ENCODE assay signal across 22 cellular contexts in the genomic region with DNA sequence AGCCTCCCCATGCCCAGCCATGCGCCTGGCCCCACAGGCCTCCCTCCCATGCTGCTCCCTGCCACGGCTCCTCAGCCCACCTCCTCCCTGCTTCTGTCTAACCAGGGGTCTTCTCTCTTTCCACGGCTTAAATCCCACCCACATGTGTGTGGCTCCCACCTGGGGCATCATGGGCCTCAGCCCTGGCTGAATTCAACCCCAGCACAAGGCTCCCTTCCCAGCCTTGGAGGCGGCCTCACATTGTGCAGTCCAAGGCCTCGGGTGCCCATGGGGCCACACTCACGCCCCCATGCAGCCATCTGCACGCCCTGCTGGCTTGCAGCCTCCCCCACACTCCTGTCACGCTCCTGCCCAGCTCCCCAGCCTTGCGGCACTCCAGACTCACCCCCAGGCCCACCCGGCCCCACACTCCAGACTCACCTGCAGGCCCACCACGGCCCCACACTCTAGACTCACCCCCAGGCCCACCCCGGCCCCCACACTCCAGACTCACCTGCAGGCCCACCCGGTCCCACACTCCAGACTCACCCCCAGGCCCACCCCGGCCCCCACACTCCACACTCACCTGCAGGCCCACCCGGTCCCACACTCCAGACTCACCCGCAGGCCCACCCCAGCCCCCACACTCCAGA.
"Had no signal": no experiment of that assay in that cellular context is flagged by ENCODE, and none has a peak within 500 bp of the region (broad histone marks: within the 10 kb centered on the region; RNA-seq: fewer than 3 reads in every experiment).

No MANE protein-coding gene starts in this region.

- H3K9me3 Mint-ChIP-seq: activated CD4-positive, alpha-beta memory T cell treated with anti-CD3 and anti-CD28 coated beads, Interleukin-2, amount 10 ng/mL, durations not matched to agents 7 days and 5 days; activated naive CD4-positive, alpha-beta T cell treated with anti-CD3 and anti-CD28 coated beads for 36 hours; activated T-helper 2 cell treated with anti-CD3 and anti-CD28 coated beads, Interferon-gamma antibody, Interleukin-2, Interleukin-4, amounts not matched to agents 10 μg/mL and 5 μg/mL and 100 μg/mL, durations not matched to agents 14 hours and 24 hours and 36 hours; dendritic cell treated with granulocyte-macrophage colony-stimulating factor and Interleukin-4, amounts not matched to agents 40 ng/mL and 50 ng/mL, for 4 days; naive thymus-derived CD8-positive, alpha-beta T cell; stimulated activated naive B cell treated with anti-CD40 and anti-IgM and Interleukin-4, amounts not matched to agents 10 μg/mL and 1 μg/mL and 100 μg/mL, for 72 hours had no signal

- FAIRE-seq: astrocyte had no signal

- H3K4me3 ChIP-seq: adrenal gland, breast epithelium, gastrocnemius medialis, spleen, thyroid gland had no signal

- H3K4me3 Mint-ChIP-seq: activated CD4-positive, alpha-beta memory T cell treated with anti-CD3 and anti-CD28 coated beads, Interleukin-2, amount 10 ng/mL, durations not matched to agents 7 days and 5 days; activated CD8-positive, alpha-beta memory T cell treated with anti-CD3 and anti-CD28 coated beads, Interleukin-2, amount 10 ng/mL, durations not matched to agents 7 days and 5 days; activated naive CD4-positive, alpha-beta T cell treated with anti-CD3 and anti-CD28 coated beads for 36 hours; dendritic cell treated with granulocyte-macrophage colony-stimulating factor and Interleukin-4, amounts not matched to agents 40 ng/mL and 50 ng/mL, for 4 days; stimulated activated naive B cell treated with anti-CD40 and anti-IgM and Interleukin-4, amounts not matched to agents 10 μg/mL and 1 μg/mL and 100 μg/mL, for 72 hours had no signal

- H3K4me1 ChIP-seq: adrenal gland, breast epithelium, parathyroid adenoma, thyroid gland had no signal

- H3K27me3 Mint-ChIP-seq: activated CD4-positive, alpha-beta memory T cell treated with anti-CD3 and anti-CD28 coated beads, Interleukin-2, amount 10 ng/mL, durations not matched to agents 7 days and 5 days; activated CD8-positive, alpha-beta memory T cell treated with anti-CD3 and anti-CD28 coated beads, Interleukin-2, amount 10 ng/mL, durations not matched to agents 7 days and 5 days; dendritic cell treated with granulocyte-macrophage colony-stimulating factor and Interleukin-4, amounts not matched to agents 40 ng/mL and 50 ng/mL, for 4 days; naive thymus-derived CD8-positive, alpha-beta T cell; stimulated activated naive B cell treated with anti-CD40 and anti-IgM and Interleukin-4, amounts not matched to agents 10 μg/mL and 1 μg/mL and 100 μg/mL, for 72 hours had no signal

- DNase-seq: activated CD4-positive, alpha-beta memory T cell treated with anti-CD3 and anti-CD28 coated beads, Interleukin-2, amount 10 ng/mL, durations not matched to agents 7 days and 5 days; activated CD8-positive, alpha-beta memory T cell treated with anti-CD3 and anti-CD28 coated beads, Interleukin-2, amount 10 ng/mL, durations not matched to agents 7 days and 5 days; adrenal gland; cerebellar nuclear complex; effector CD8-positive, alpha-beta T cell; gastrocnemius medialis; head of caudate nucleus; mesendoderm; spleen; stimulated activated CD4-positive, alpha-beta T cell treated with anti-CD3 and anti-CD28 coated beads, Interleukin-4, amount 100 ng/mL, for 4 hours; stimulated activated naive B cell treated with anti-CD40 and anti-IgM and Interleukin-4, amounts not matched to agents 10 μg/mL and 1 μg/mL and 100 μg/mL, for 72 hours; T-helper 2 cell; thyroid gland; WERI-Rb-1 had no signal

- ATAC-seq: activated CD8-positive, alpha-beta memory T cell treated with anti-CD3 and anti-CD28 coated beads, Interleukin-2, amount 10 ng/mL, durations not matched to agents 7 days and 5 days; gastrocnemius medialis; stimulated activated naive B cell treated with anti-CD40 and anti-IgM and Interleukin-4, amounts not matched to agents 10 μg/mL and 1 μg/mL and 100 μg/mL, for 72 hours had no signal

- H3K27ac Mint-ChIP-seq: dendritic cell treated with granulocyte-macrophage colony-stimulating factor and Interleukin-4, amounts not matched to agents 40 ng/mL and 50 ng/mL, for 4 days; stimulated activated naive B cell treated with anti-CD40 and anti-IgM and Interleukin-4, amounts not matched to agents 10 μg/mL and 1 μg/mL and 100 μg/mL, for 72 hours had no signal

- H3K27me3 ChIP-seq: adrenal gland, breast epithelium, gastrocnemius medialis, neutrophil, spleen, thyroid gland had no signal

- H3K9me3 ChIP-seq: adrenal gland, breast epithelium, gastrocnemius medialis, neutrophil, spleen, thyroid gland had no signal

- H3K27ac ChIP-seq: adrenal gland, breast epithelium, gastrocnemius medialis, neutrophil, parathyroid adenoma, spleen, thyroid gland, WERI-Rb-1 had no signal
